1 cellular context compared by ENCODE assay signal in the genomic region with DNA sequence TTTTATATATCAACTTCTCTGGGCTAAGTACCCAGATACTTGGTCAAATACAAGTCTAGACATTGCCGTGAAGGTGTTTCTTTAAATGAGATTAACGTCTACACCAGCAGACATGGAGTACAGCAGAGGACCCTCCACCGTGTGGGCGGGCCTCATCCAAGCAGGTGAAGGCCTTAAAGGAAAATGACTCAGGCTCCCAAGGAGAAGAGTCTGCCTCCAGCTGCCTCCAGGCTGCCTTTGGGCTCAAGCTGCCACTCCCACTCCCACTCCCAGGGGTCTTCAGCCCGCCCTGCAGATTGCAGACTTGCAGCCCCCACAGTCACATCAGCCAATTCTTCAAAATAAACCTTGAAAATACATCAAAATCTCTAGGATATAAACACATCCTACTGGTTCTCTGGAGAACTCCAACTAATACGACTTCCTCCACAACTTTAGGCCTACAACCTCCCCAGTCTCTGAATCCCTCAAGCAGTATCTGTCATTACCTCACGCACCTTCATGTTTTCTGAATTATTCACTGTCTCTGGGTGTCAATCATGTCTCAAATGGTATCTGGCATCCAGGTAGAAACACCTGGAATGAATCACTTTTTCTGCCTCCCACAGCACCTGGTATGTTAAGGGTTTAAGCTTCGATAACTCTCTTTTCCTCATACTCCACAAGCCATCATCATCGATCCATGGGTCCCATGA.
TF ChIP-seq lines count a peak whose summit lies in the region.

No MANE protein-coding gene starts in this region.

TF ChIP-seq in HEK293, 187 proteins besides CTCF, POLR2A, EP300 and RAD21 (continued from another document):
- TF ChIP-seq AEBP2 (tag by site-specific recombination; IDR thresholded peaks at IDR 0.05; ENCODE audit: borderline replicate concordance), result no peak
